Comparison of ENCODE assay signal across 8 cellular contexts in the genomic region with DNA sequence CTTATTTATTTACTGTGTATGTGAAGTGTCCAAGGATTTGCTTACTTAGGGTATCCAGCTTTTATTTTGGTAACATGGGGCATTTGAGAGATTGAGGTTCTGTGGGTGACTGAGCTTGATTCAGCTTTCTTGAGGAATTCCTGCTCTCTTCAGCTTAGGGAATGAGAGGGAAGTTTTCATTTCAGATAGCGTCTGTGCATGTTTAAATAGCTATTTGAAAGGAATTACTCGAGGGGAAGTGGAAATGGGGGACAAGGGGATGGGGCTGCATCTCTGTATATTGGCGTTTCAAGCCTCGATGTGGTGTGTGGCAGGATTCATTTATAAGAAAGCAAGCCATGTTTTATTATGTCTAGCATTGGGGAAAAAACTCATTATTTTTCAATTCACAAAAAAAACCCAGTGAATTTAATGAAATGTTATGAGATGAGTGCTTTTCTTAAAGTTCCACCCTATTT. TPM values are rescaled to one million over a fixed set of nuclear protein-coding genes. Genes with fewer than 3 reads are reported as not detected.
DNase-seq lines count a peak whose midpoint lies in the region; TF ChIP-seq lines count a peak whose summit lies in the region.

No MANE protein-coding gene starts in this region.

- no peaks in the 10 kb centered on the region for H3K36me3 ChIP-seq in CD4-positive, alpha-beta memory T cell (ENCODE audit: insufficient read depth, low read length)
- H3K36me3 ChIP-seq in MG63 = peaks cover 3% of the 10 kb centered on the region; the same call in 1 of the 2 replicates

- no peaks in the 10 kb centered on the region for H3K9me3 ChIP-seq in CD4-positive, alpha-beta memory T cell (ENCODE audit: control insufficient read depth in 1 of 2, low read length in 2 of 2)
- no peaks in the 10 kb centered on the region for H3K9me3 ChIP-seq in MG63

- peak overlapping the region; percentile 59 to 99 (median 88) for H3K27ac Mint-ChIP-seq in CD4-positive, alpha-beta memory T cell
- peak overlapping the region; percentile 99 for H3K27ac Mint-ChIP-seq in dendritic cell treated with granulocyte-macrophage colony-stimulating factor and Interleukin-4, amounts not matched to agents 40 ng/mL and 50 ng/mL, for 4 days
- H3K27ac Mint-ChIP-seq in nephron = peak overlapping the region; percentile 92 to 94 (median 94)

- H3K27ac ChIP-seq in CD4-positive, alpha-beta memory T cell (ENCODE audit: low read depth, low read length) = peak overlapping the region; percentile 99

- TF ChIP-seq CTCF in nephron (IDR thresholded peaks at IDR 0.05; ENCODE audit: unreplicated experiment in 3 of 3) = no peak

- DNase-seq in CD4-positive, alpha-beta memory T cell = no peak
- DNase-seq in MG63 (no peak), NCI-H2227 (lab: John Stamatoyannopoulos, UW; ENCODE audit: unreplicated experiment) (no peak), NCI-H2196 treated with DMSO at 0.1 percent for 48 hours (lab: John Stamatoyannopoulos, UW; ENCODE audit: unreplicated experiment) (no peak), NCI-H2081 treated with DMSO at 0.1 percent for 48 hours (lab: John Stamatoyannopoulos, UW) (no peak)
- no peak for DNase-seq in stimulated activated CD4-positive, alpha-beta T cell treated with anti-CD3 and anti-CD28 coated beads, Interleukin-4, amount 100 ng/mL, for 4 hours

- peak overlapping the region; percentile 79 to 99 for H3K4me3 ChIP-seq in CD4-positive, alpha-beta memory T cell (ENCODE audit: low read length in 2 of 2)
- peak overlapping the region; percentile 95 for H3K4me3 ChIP-seq in MG63

- H3K4me1 ChIP-seq in CD4-positive, alpha-beta memory T cell (ENCODE audit: insufficient read depth, low read length) = peaks cover 41% of the 10 kb centered on the region

- H3K27me3 ChIP-seq in CD4-positive, alpha-beta memory T cell (ENCODE audit: insufficient read depth, low read length) = no peaks in the 10 kb centered on the region
- no peaks in the 10 kb centered on the region for H3K27me3 ChIP-seq in MG63

- POLR2A ChIA-PET in CD4-positive, alpha-beta memory T cell (lab: Charles Lee; ENCODE audit: partially characterized antibody) = interaction anchor here (1.2 to 3.0 kb wide), 5 partner anchors 131 to 1580 kb away, joined by 3 to 40 read pairs (median 5); a partner anchor contains a TSS

- peaks cover 0 to 1% (median 0%) of the 10 kb centered on the region in 8 donors for H3K9me3 Mint-ChIP-seq in CD4-positive, alpha-beta memory T cell
- H3K9me3 Mint-ChIP-seq in dendritic cell treated with granulocyte-macrophage colony-stimulating factor and Interleukin-4, amounts not matched to agents 40 ng/mL and 50 ng/mL, for 4 days = no peaks in the 10 kb centered on the region
- no peaks in the 10 kb centered on the region for H3K9me3 Mint-ChIP-seq in nephron

- peak overlapping the region; percentile 85 to 99 (median 94) for H3K4me3 Mint-ChIP-seq in CD4-positive, alpha-beta memory T cell
- H3K4me3 Mint-ChIP-seq in dendritic cell treated with granulocyte-macrophage colony-stimulating factor and Interleukin-4, amounts not matched to agents 40 ng/mL and 50 ng/mL, for 4 days = peak overlapping the region; percentile 89
- peak overlapping the region; percentile 89 to 97 (median 90) for H3K4me3 Mint-ChIP-seq in nephron

- peaks cover 29 to 64% (median 36%) of the 10 kb centered on the region in 4 donors for H3K4me1 Mint-ChIP-seq in CD4-positive, alpha-beta memory T cell
- H3K4me1 Mint-ChIP-seq in dendritic cell treated with granulocyte-macrophage colony-stimulating factor and Interleukin-4, amounts not matched to agents 40 ng/mL and 50 ng/mL, for 4 days (ENCODE audit: low read depth) = peaks cover 19% of the 10 kb centered on the region
- H3K4me1 Mint-ChIP-seq in nephron = peaks cover 36% of the 10 kb centered on the region

- CTCF ChIA-PET in CD4-positive, alpha-beta memory T cell (lab: Charles Lee; ENCODE audit: partially characterized antibody) = interaction anchor here (1.0 to 5.6 kb wide), 6 partner anchors 22 to 487 kb away, joined by 3 to 65 read pairs (median 4); a partner anchor contains a TSS

- H3K36me3 Mint-ChIP-seq in CD4-positive, alpha-beta memory T cell = peaks cover 0 to 10% of the 10 kb centered on the region in 2 donors
- H3K36me3 Mint-ChIP-seq in dendritic cell treated with granulocyte-macrophage colony-stimulating factor and Interleukin-4, amounts not matched to agents 40 ng/mL and 50 ng/mL, for 4 days (ENCODE audit: low read depth) = peaks cover 16% of the 10 kb centered on the region
- no peaks in the 10 kb centered on the region for H3K36me3 Mint-ChIP-seq in nephron (ENCODE audit: low read depth)

- intact Hi-C loops in CD4-positive, alpha-beta memory T cell (cut with micrococcal nuclease) = loop anchor here (5.0 kb wide), 4 partner anchors 487 to 1827 kb away; a partner anchor contains a TSS
- intact Hi-C loops in dendritic cell treated with granulocyte-macrophage colony-stimulating factor and Interleukin-4, amounts not matched to agents 40 ng/mL and 50 ng/mL, for 4 days (cut with micrococcal nuclease) = loop anchor here (2.0 to 10.0 kb wide), 3 partner anchors 43 to 610 kb away; a partner anchor contains a TSS

- H3K27me3 Mint-ChIP-seq in CD4-positive, alpha-beta memory T cell = no peaks in the 10 kb centered on the region
- no peaks in the 10 kb centered on the region for H3K27me3 Mint-ChIP-seq in dendritic cell treated with granulocyte-macrophage colony-stimulating factor and Interleukin-4, amounts not matched to agents 40 ng/mL and 50 ng/mL, for 4 days
- H3K27me3 Mint-ChIP-seq in nephron (ENCODE audit: low read depth) = no peaks in the 10 kb centered on the region

RNA-seq across cellular contexts. Expression of a gene that starts 1.0 kb away (rescaled TPM):
- total RNA-seq in CD4-positive, alpha-beta memory T cell = 10 to 100 TPM; 56.3 to 57.3 TPM
- polyA plus RNA-seq in CD4-positive, alpha-beta memory T cell = 10 to 100 TPM; 12.0 to 12.7 TPM
- total RNA-seq in MG63 (2014; rRNA removed; shearing (Covaris generic); ENCODE audit: low replicate concordance) = 31.0 and 57.3 TPM in 2 replicates
